ENCODE assay signal across 9 cellular contexts in the genomic region with DNA sequence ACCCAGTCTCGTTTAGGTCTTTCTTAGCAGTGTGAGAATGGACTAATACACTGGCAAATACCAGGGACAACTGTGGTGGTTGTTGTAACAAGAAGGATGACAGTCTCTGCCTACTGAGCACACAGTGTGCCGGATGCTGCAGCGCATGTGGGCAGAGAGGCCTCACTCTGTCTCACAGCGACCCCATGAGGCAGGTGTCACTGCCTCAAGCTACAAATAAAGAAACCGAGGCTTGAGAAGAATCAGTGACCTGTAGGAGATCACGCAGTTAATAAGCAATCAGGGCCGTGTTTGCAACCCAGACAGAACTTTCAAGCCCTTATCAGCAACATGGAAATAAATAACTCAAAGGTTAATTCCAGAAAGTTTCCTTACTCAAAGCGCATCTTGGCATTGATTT. TPM values are rescaled to one million over a fixed set of nuclear protein-coding genes. Genes with fewer than 3 reads are reported as not detected.
DNase-seq lines count a peak whose midpoint lies in the region; ATAC-seq and TF ChIP-seq lines count a peak whose summit lies in the region.
"Had no signal": no experiment of that assay in that cellular context is flagged by ENCODE, and none has a peak within 500 bp of the region (broad histone marks: within the 10 kb centered on the region; RNA-seq: fewer than 3 reads in every experiment).

No MANE protein-coding gene starts in this region.

- peaks cover 23% of the 10 kb centered on the region for H3K27me3 Mint-ChIP-seq in central memory CD8-positive, alpha-beta T cell

- no peak overlapping the region for H3K4me3 ChIP-seq in GM12864 (ENCODE audit: low read depth, low read length)
- no peak overlapping the region for H3K4me3 ChIP-seq in lower leg skin (ENCODE audit: low read depth, poor library complexity, severe bottlenecking)
- H3K4me3 ChIP-seq: suprapubic skin had no signal

- DNase-seq in GM12864 (ENCODE audit: low read depth) (no peak), NCI-H774 (lab: John Stamatoyannopoulos, UW) (peak; percentile 68), lower leg skin (ENCODE audit: low spot score in 2 of 2) (peak; percentile 16 to 82), Kasumi-1 (lab: John Stamatoyannopoulos, UW) (no peak), NCI-H1105 treated with DMSO at 0.1 percent for 48 hours (lab: John Stamatoyannopoulos, UW) (no peak)
- DNase-seq in central memory CD8-positive, alpha-beta T cell (ENCODE audit: low spot score in 2 of 2), result peak; percentile 9 to 12

- H3K27ac Mint-ChIP-seq in central memory CD8-positive, alpha-beta T cell (ENCODE audit: low read depth), result no peak overlapping the region

- peak; percentile 55 for TF ChIP-seq CTCF in GM12864 (IDR thresholded peaks at IDR 0.05; ENCODE audit: low read depth, low read length, missing control alignments)
- TF ChIP-seq CTCF in lower leg skin (IDR thresholded peaks at IDR 0.05), result no peak

- no peaks in the 10 kb centered on the region for H3K9me3 Mint-ChIP-seq in central memory CD8-positive, alpha-beta T cell

- WGBS in lower leg skin, 2 donors, result 67 to 81% methylated on average over 8 of the region's 8 CpGs

- intact Hi-C loops in lower leg skin (cut with DNase I; ENCODE audit: low total_unique reads), result no loop called here

- no peak for ATAC-seq in central memory CD8-positive, alpha-beta T cell (replicated peaks; ENCODE audit: extremely low read depth, poor library complexity, severe bottlenecking)
- ATAC-seq in GM21717 (IDR thresholded peaks at IDR 0.05; ENCODE audit: unreplicated experiment), result no peak
- ATAC-seq in HG02798 (IDR thresholded peaks at IDR 0.05; ENCODE audit: poor library complexity, unreplicated experiment), result no peak

- TF ChIP-seq POLR2A in lower leg skin (IDR thresholded peaks at IDR 0.05), result no peak

- H3K36me3 Mint-ChIP-seq in central memory CD8-positive, alpha-beta T cell (ENCODE audit: insufficient read depth), result peaks cover 2% of the 10 kb centered on the region

- no peak overlapping the region for H3K4me3 Mint-ChIP-seq in central memory CD8-positive, alpha-beta T cell

- H3K4me1 Mint-ChIP-seq in central memory CD8-positive, alpha-beta T cell, result no peaks in the 10 kb centered on the region

RNA-seq across cellular contexts. Expression of a gene that starts 40.5 kb away (rescaled TPM):
- 100 to 1,000 TPM; 176 to 307 (median 213) TPM for total RNA-seq in lower leg skin

Comparison
In these comparisons a context has a peak if more than half of its experiments do, and no peak if none do; other contexts are left out.
1. DNase-seq: peak in NCI-H774 (single experiment), central memory CD8-positive, alpha-beta T cell (2 of 2) and lower leg skin (2 of 2); none in GM12864 (single experiment), Kasumi-1 (0 of 2) and NCI-H1105 treated with DMSO at 0.1 percent for 48 hours (single experiment).